Comparison of ENCODE assay signal across 1 cellular context in genomic region chr14:30339311-30339901, GRCh38.
TF ChIP-seq lines count a peak whose summit lies in the region.

No MANE protein-coding gene starts in this region.

TF ChIP-seq in GM12878, 131 proteins besides CTCF, POLR2A, EP300 and RAD21:
- TF ChIP-seq ZBTB33 (IDR thresholded peaks at IDR 0.05) (no peak), NBN (IDR thresholded peaks at IDR 0.05) (no peak), HSF1 (IDR thresholded peaks at IDR 0.05; ENCODE audit: low read depth, low read length) (no peak), NFIC (IDR thresholded peaks at IDR 0.05; ENCODE audit: low read depth, low read length) (peak; percentile 76; the same call in 1 of the 2 replicates), MEF2B (IDR thresholded peaks at IDR 0.05; ENCODE audit: partially characterized antibody, poor library complexity, severe bottlenecking) (no peak), SMARCA5 (IDR thresholded peaks at IDR 0.05) (no peak), MEF2A (IDR thresholded peaks at IDR 0.05; ENCODE audit: insufficient read depth, low read depth, low read length) (no peak), IRF3 (IDR thresholded peaks at IDR 0.05) (no peak), TCF7 (IDR thresholded peaks at IDR 0.05; ENCODE audit: borderline replicate concordance) (peak; percentile 34; the same call in 1 of the 2 replicates), ZNF207 (IDR thresholded peaks at IDR 0.05; ENCODE audit: borderline replicate concordance) (no peak), BCL11A (IDR thresholded peaks at IDR 0.05; ENCODE audit: low read depth, low read length) (no peak), MTA2 (IDR thresholded peaks at IDR 0.05; ENCODE audit: low read depth) (no peak), CREM (IDR thresholded peaks at IDR 0.05; ENCODE audit: low read depth) (0 out of 2 replicates have a peak, but pooled peaks have one; percentile 14), ETV6 (conservative IDR thresholded peaks at IDR 0.05 in 1 of 2, IDR thresholded peaks at IDR 0.05 in 1 of 2; ENCODE audit: borderline replicate concordance in 1 of 2, low read depth in 1 of 2) (peak in 1 of 2 experiments; percentile 49; a peak in 1 of 4 replicates), BCLAF1 (IDR thresholded peaks at IDR 0.05) (no peak), KLF5 (IDR thresholded peaks at IDR 0.05; ENCODE audit: partially characterized antibody) (no peak), CBX3 (IDR thresholded peaks at IDR 0.05; ENCODE audit: borderline replicate concordance, low read depth) (no peak), NR2F1 (conservative IDR thresholded peaks at IDR 0.05) (no peak), KAT2A (conservative IDR thresholded peaks at IDR 0.05; ENCODE audit: control insufficient read depth, low read depth, low read length) (no peak), CBFB (IDR thresholded peaks at IDR 0.05; ENCODE audit: low read depth) (no peak), RUNX3 (IDR thresholded peaks at IDR 0.05; ENCODE audit: low read length) (peak; percentile 72; the same call in 1 of the 2 replicates), ZSCAN29 (IDR thresholded peaks at IDR 0.05) (no peak), HDAC2 (IDR thresholded peaks at IDR 0.05) (no peak), MYB (IDR thresholded peaks at IDR 0.05; ENCODE audit: borderline replicate concordance, low read depth, low read length) (no peak), BACH1 (IDR thresholded peaks at IDR 0.05; ENCODE audit: borderline replicate concordance) (no peak), LARP7 (IDR thresholded peaks at IDR 0.05) (no peak), ATF7 (IDR thresholded peaks at IDR 0.05; ENCODE audit: low read depth) (no peak), FOXM1 (IDR thresholded peaks at IDR 0.05; ENCODE audit: low read depth, low read length) (peak; percentile 69; the same call in 1 of the 2 replicates), JUNB (IDR thresholded peaks at IDR 0.05) (peak; percentile 29; the same call in 1 of the 2 replicates), RB1 (IDR thresholded peaks at IDR 0.05; ENCODE audit: borderline replicate concordance) (no peak), MAX (IDR thresholded peaks at IDR 0.05; ENCODE audit: low read depth, low read length) (no peak), ZNF592 (IDR thresholded peaks at IDR 0.05) (no peak), NRF1 (conservative IDR thresholded peaks at IDR 0.05; ENCODE audit: low read depth, low read length) (no peak), NFXL1 (IDR thresholded peaks at IDR 0.05; ENCODE audit: borderline replicate concordance) (no peak), RAD51 (IDR thresholded peaks at IDR 0.05) (no peak), MTA3 (IDR thresholded peaks at IDR 0.05; ENCODE audit: borderline replicate concordance, low read length) (no peak), USF2 (IDR thresholded peaks at IDR 0.05; ENCODE audit: borderline replicate concordance, low read depth, low read length) (no peak)
